1 cellular context compared by ENCODE assay signal in genomic region chr12:67650528-67651379, GRCh38.
TF ChIP-seq lines count a peak whose summit lies in the region.

No MANE protein-coding gene starts in this region.

TF ChIP-seq in H1, 55 proteins besides CTCF, POLR2A, EP300 and RAD21:
- no peak for TF ChIP-seq ATF2 (IDR thresholded peaks at IDR 0.05; ENCODE audit: low read length)
- no peak for TF ChIP-seq HDAC6 (IDR thresholded peaks at IDR 0.05; ENCODE audit: low read depth, low read length)
- TF ChIP-seq ASH2L (IDR thresholded peaks at IDR 0.05; ENCODE audit: low read length), result no peak
- no peak for TF ChIP-seq BRCA1 (IDR thresholded peaks at IDR 0.05; ENCODE audit: low read depth, low read length)
- TF ChIP-seq KDM1A (IDR thresholded peaks at IDR 0.05; ENCODE audit: borderline replicate concordance, low read length), result no peak
- TF ChIP-seq SP4 (IDR thresholded peaks at IDR 0.05; ENCODE audit: low read length), result no peak
- no peak for TF ChIP-seq ATF3 (IDR thresholded peaks at IDR 0.05; ENCODE audit: insufficient read depth, low read depth, low read length)
- no peak for TF ChIP-seq GTF2F1 (IDR thresholded peaks at IDR 0.05; ENCODE audit: borderline replicate concordance, low read depth, low read length)
- TF ChIP-seq CREB1 (IDR thresholded peaks at IDR 0.05), result no peak
